ENCODE assay signal across 14 cellular contexts in the genomic region with DNA sequence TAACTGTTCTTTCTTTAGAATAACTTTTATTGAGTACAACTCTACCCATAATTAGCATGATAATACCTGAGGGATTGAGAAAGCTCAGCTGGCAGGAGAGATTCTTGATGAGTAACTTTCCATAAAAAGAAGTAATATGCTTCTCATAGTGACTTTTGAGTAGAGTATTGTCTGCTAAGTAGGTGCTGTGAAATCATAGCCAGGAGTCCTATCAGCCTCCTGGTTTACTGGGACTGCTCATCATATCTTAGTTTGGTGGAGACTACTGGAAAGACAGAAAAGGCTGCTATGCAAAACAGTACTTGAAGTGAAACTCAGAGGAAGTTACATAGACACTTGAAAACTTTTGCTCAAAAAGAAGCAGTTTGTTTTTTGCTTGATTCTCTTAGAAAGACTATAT.
DNase-seq lines count a peak whose midpoint lies in the region; ATAC-seq and TF ChIP-seq lines count a peak whose summit lies in the region.
"Had no signal": no experiment of that assay in that cellular context is flagged by ENCODE, and none has a peak within 500 bp of the region (broad histone marks: within the 10 kb centered on the region; RNA-seq: fewer than 3 reads in every experiment).

No MANE protein-coding gene starts in this region.

- no peak overlapping the region for H3K27ac Mint-ChIP-seq in effector memory CD8-positive, alpha-beta T cell
- no peak overlapping the region for H3K27ac Mint-ChIP-seq in CD8-positive, alpha-beta T cell

- ATAC-seq in HG02571 (IDR thresholded peaks at IDR 0.05; ENCODE audit: unreplicated experiment) (peak; percentile 70), HG03565 (IDR thresholded peaks at IDR 0.05; ENCODE audit: unreplicated experiment) (peak; percentile 65)
- ATAC-seq in effector memory CD8-positive, alpha-beta T cell (replicated peaks) = no peak
- no peak for ATAC-seq in CD8-positive, alpha-beta T cell
- ATAC-seq: Right ventricle myocardium inferior had no signal

- in situ Hi-C loops in mammary epithelial cell (cut with MboI; ENCODE audit: low sequenced_read_pairs in 2 of 2) = no loop called here

- H3K4me1 Mint-ChIP-seq in effector memory CD8-positive, alpha-beta T cell (ENCODE audit: low read depth in 2 of 2) = peaks cover 0 to 12% of the 10 kb centered on the region in 2 donors
- H3K4me1 Mint-ChIP-seq in CD8-positive, alpha-beta T cell (ENCODE audit: low read depth) = peaks cover 13% of the 10 kb centered on the region

- no TSS peak for BruUV-seq in mammary epithelial cell (replicated peaks; lab: Mats Ljungman, UMichigan)

- no peaks in the 10 kb centered on the region for H3K9me3 ChIP-seq in mammary epithelial cell (replicated peaks; ENCODE audit: insufficient read depth, low read length)
- no peaks in the 10 kb centered on the region for H3K9me3 ChIP-seq in breast epithelium
- no peaks in the 10 kb centered on the region for H3K9me3 ChIP-seq in CD8-positive, alpha-beta T cell (ENCODE audit: low read length)

- TF ChIP-seq CTCF in mammary epithelial cell (conservative IDR thresholded peaks at IDR 0.05 in 1 of 2, IDR thresholded peaks at IDR 0.05 in 1 of 2; ENCODE audit: extremely low read depth in 1 of 2, insufficient read depth in 1 of 2, low read depth in 1 of 2, low read length in 2 of 2) (no peak), breast epithelium (IDR thresholded peaks at IDR 0.05) (no peak)
- TF ChIP-seq CTCF in CD8-positive, alpha-beta T cell (IDR thresholded peaks at IDR 0.05) = no peak

- H2AFZ ChIP-seq in mammary epithelial cell (ENCODE audit: low read depth, low read length) = no peak overlapping the region

- no peaks in the 10 kb centered on the region for H3K36me3 ChIP-seq in mammary epithelial cell (ENCODE audit: insufficient read depth, low read length)
- H3K36me3 ChIP-seq in breast epithelium = no peaks in the 10 kb centered on the region
- no peaks in the 10 kb centered on the region for H3K36me3 ChIP-seq in CD8-positive, alpha-beta T cell (ENCODE audit: insufficient read depth, low read length)
- H3K36me3 ChIP-seq: brain microvascular endothelial cell, WERI-Rb-1 had no signal

- H3K27ac ChIP-seq in mammary epithelial cell (ENCODE audit: insufficient read depth, low read depth, low read length) (no peak overlapping the region), breast epithelium (no peak overlapping the region)
- no peak overlapping the region for H3K27ac ChIP-seq in CD8-positive, alpha-beta T cell (ENCODE audit: low read depth, low read length)
- H3K27ac ChIP-seq: 22Rv1, brain microvascular endothelial cell, WERI-Rb-1 had no signal

- H4K20me1 ChIP-seq in mammary epithelial cell (ENCODE audit: insufficient read depth, low read length) = no peaks in the 10 kb centered on the region

- H3K9me3 Mint-ChIP-seq in effector memory CD8-positive, alpha-beta T cell = no peaks in the 10 kb centered on the region
- no peaks in the 10 kb centered on the region for H3K9me3 Mint-ChIP-seq in CD8-positive, alpha-beta T cell

- intact Hi-C loops in mammary epithelial cell (cut with micrococcal nuclease) (no loop called here), breast epithelium (cut with DNase I; ENCODE audit: low total_unique reads) (no loop called here)
- intact Hi-C loops in CD8-positive, alpha-beta T cell (cut with DNase I, micrococcal nuclease) = no loop called here

- DNase-seq in mammary epithelial cell (peak; percentile 20), breast epithelium (ENCODE audit: low spot score in 2 of 2) (no peak), KG1 (lab: John Stamatoyannopoulos, UW) (no peak), UCSD-AML1 (lab: John Stamatoyannopoulos, UW; ENCODE audit: unreplicated experiment) (no peak)
- no peak for DNase-seq in effector memory CD8-positive, alpha-beta T cell
- DNase-seq in CD8-positive, alpha-beta T cell = no peak
- DNase-seq: activated T-cell treated with anti-CD3 and anti-CD28 coated beads, Interleukin-2, amount 50 U/mL, for 48 hours; brain microvascular endothelial cell; stimulated activated CD4-positive, alpha-beta T cell treated with anti-CD3 and anti-CD28 coated beads, Interleukin-4, amount 100 ng/mL, for 24 hours; WERI-Rb-1 had no signal

- H3K27me3 ChIP-seq in mammary epithelial cell (ENCODE audit: insufficient read depth, low read length) = peaks cover 2% of the 10 kb centered on the region
- no peaks in the 10 kb centered on the region for H3K27me3 ChIP-seq in breast epithelium
- H3K27me3 ChIP-seq in CD8-positive, alpha-beta T cell (ENCODE audit: insufficient read depth, low read length) = no peaks in the 10 kb centered on the region
- H3K27me3 ChIP-seq: brain microvascular endothelial cell had no signal

- dilution Hi-C loops in mammary epithelial cell (cut with HindIII; ENCODE audit: low sequenced_read_pairs) = no loop called here

- no peaks in the 10 kb centered on the region for H3K79me2 ChIP-seq in mammary epithelial cell (ENCODE audit: insufficient read depth, low read length)

- POLR2A ChIA-PET in CD8-positive, alpha-beta T cell (lab: Charles Lee) = no interaction called here

- no peak overlapping the region for H3K4me2 ChIP-seq in mammary epithelial cell (ENCODE audit: insufficient read depth, low read depth, low read length)

- H3K36me3 Mint-ChIP-seq in effector memory CD8-positive, alpha-beta T cell (ENCODE audit: insufficient read depth) = peaks cover 3% of the 10 kb centered on the region
- no peaks in the 10 kb centered on the region for H3K36me3 Mint-ChIP-seq in CD8-positive, alpha-beta T cell

- no peak for TF ChIP-seq POLR2A in breast epithelium (IDR thresholded peaks at IDR 0.05)

- CTCF ChIA-PET in mammary epithelial cell (lab: Charles Lee; ENCODE audit: low non-redundant PET) = no interaction called here
- CTCF ChIA-PET in CD8-positive, alpha-beta T cell (lab: Charles Lee) = no interaction called here

- peaks cover 0 to 11% of the 10 kb centered on the region in 2 donors for H3K27me3 Mint-ChIP-seq in effector memory CD8-positive, alpha-beta T cell
- no peaks in the 10 kb centered on the region for H3K27me3 Mint-ChIP-seq in CD8-positive, alpha-beta T cell (ENCODE audit: low read depth)

- H3K4me3 ChIP-seq in mammary epithelial cell (replicated peaks in 1 of 3; ENCODE audit: insufficient read depth in 1 of 3, low read depth in 2 of 3, low read length in 3 of 3) (no peak overlapping the region), breast epithelium (no peak overlapping the region)
- H3K4me3 ChIP-seq in CD8-positive, alpha-beta T cell (ENCODE audit: low read depth, low read length) = no peak overlapping the region

- H3K9ac ChIP-seq in mammary epithelial cell (ENCODE audit: insufficient read depth, low read length) = no peak overlapping the region

- H3K4me1 ChIP-seq in mammary epithelial cell (ENCODE audit: insufficient read depth, low read length) (no peaks in the 10 kb centered on the region), breast epithelium (no peaks in the 10 kb centered on the region)
- H3K4me1 ChIP-seq in CD8-positive, alpha-beta T cell (ENCODE audit: insufficient read depth, low read length) = no peaks in the 10 kb centered on the region

- no peak overlapping the region for H3K4me3 Mint-ChIP-seq in effector memory CD8-positive, alpha-beta T cell
- no peak overlapping the region for H3K4me3 Mint-ChIP-seq in CD8-positive, alpha-beta T cell

Comparison
In these comparisons a context has a peak if more than half of its experiments do, and no peak if none do; other contexts are left out.
1. ATAC-seq: peak in HG02571 (single experiment) and HG03565 (single experiment); none in effector memory CD8-positive, alpha-beta T cell (single experiment) and CD8-positive, alpha-beta T cell (single experiment).